8 cellular contexts compared by ENCODE assay signal in the genomic region with DNA sequence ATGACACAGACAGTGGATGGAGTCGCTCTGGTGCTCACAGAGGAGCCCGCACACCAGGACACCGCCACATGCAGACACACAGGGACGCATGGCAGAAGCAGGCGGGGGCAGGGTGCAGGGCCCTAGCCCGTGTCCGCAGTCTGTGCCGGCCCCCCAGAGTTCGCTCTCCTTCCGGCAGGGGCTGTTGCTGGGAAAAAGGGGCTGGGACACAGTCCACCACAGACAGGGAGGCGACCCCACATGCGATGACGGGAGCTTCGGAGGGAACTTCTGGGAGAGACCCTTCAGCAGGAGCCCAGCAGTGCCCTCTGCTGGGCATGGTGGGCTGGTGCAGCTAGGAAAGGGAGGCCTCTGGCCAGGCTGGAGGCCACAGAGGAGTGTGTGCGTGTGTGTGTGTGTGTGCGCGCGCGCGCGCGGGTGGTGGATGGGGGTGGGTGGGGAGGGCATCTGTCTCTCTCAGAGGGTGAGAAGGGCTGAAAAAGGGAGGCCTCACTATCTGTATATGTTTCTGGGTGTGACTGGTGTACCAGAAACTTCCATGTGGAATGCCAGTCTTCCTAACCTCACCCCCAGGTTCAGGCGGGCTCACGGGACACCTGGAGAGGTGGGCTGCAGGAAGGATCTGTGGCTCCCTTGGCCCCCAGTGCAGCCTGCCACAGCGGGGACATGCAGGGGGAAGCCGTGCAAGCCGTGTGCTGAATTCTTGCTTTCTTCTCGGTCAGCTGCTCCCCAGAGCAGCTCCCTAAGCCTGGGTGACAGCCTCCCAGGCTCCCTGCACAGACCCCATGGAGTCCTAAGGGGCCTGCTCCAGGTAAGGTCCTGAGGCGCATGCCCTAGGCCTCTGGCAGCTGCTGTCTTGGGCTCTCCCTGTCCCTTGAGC.
DNase-seq lines count a peak whose midpoint lies in the region; ATAC-seq, FAIRE-seq and TF ChIP-seq lines count a peak whose summit lies in the region.

No MANE protein-coding gene starts in this region.

- H3K4me3 ChIP-seq in AG09309 (ENCODE audit: control insufficient read depth, low read depth, low read length), result peak overlapping the region; percentile 19
- no peak overlapping the region for H3K4me3 ChIP-seq in retinal pigment epithelial cell (ENCODE audit: low read length)

- FAIRE-seq in GM19239 (lab: Jason Lieb, UNC), result peak; percentile 47

- no peak for ATAC-seq in GM21390 (IDR thresholded peaks at IDR 0.05; ENCODE audit: unreplicated experiment)

- DNase-seq in AG09309 (ENCODE audit: low read depth), result no peak
- peak; percentile 90 for DNase-seq in GM19239 (ENCODE audit: insufficient read length, low spot score)
- DNase-seq in NCI-H1092 treated with DMSO at 0.1 percent for 48 hours (lab: John Stamatoyannopoulos, UW), result peak; percentile 83
- peak; percentile 40 for DNase-seq in T-helper 22 cell (ENCODE audit: low read depth)
- DNase-seq in anterior cingulate cortex (lab: John Stamatoyannopoulos, UW), result peak in 54 of 58 donors; percentile 12 to 79 (median 62)
- DNase-seq in hippocampal formation (lab: John Stamatoyannopoulos, UW), result peak; percentile 59 to 72
- DNase-seq in retinal pigment epithelial cell (ENCODE audit: low read depth), result no peak

- TF ChIP-seq CTCF in AG09309 (IDR thresholded peaks at IDR 0.05; ENCODE audit: control insufficient read depth, insufficient read depth, low read depth, low read length, missing control alignments), result peak; percentile 98
- peak; percentile 98 for TF ChIP-seq CTCF in retinal pigment epithelial cell (conservative IDR thresholded peaks at IDR 0.05; ENCODE audit: low read depth, low read length)

Comparison
In these comparisons a context has a peak if more than half of its experiments do, and no peak if none do; other contexts are left out.
1. DNase-seq: peak in GM19239 (single experiment), NCI-H1092 treated with DMSO at 0.1 percent for 48 hours (single experiment), T-helper 22 cell (single experiment), anterior cingulate cortex (54 of 58) and hippocampal formation (2 of 2); none in AG09309 (single experiment) and retinal pigment epithelial cell (single experiment).